Comparison of ENCODE assay signal across 14 cellular contexts in the genomic region with DNA sequence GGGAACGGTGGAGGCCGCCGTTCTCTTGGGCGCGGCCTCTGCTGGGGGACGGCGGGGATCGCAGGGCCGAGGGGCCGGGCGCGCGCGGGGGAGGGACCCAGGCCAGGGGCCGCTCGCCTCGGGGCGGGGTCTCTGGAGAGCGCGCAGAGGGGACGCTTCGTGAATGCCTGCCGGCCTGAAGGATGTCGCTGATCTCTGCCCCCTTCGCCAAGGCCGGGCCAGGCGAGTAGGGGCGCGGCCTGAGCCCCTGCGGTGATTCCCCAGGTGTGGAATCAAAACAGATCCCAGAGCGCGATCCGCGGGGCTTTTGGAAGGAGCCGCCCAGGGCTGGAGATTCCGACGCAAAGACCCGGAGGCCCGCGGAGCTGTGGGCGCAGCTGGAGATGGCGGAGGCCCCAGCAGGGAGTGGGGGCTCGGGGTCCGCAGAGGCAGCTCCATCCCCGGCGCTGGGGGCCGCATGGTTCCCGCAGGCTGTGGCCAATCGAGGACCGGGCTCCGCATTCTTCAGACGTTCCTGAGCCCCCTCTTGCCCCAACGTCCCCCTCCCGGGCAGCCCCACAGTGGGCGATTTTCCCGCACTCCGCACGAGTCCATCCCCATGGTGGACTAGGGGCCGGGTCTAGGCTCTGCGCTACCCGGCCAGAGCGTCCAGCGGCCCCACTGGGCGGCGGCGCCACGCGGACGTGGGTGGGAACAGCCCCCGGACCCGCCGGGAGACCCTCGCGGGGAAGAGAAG.
A peak's percentile ranks its signal among the peaks of the same experiment; 100 is the strongest.
DNase-seq lines count a peak whose midpoint lies in the region; ATAC-seq and TF ChIP-seq lines count a peak whose summit lies in the region.
"Had no signal": no experiment of that assay in that cellular context is flagged by ENCODE, and none has a peak within 500 bp of the region (broad histone marks: within the 10 kb centered on the region; RNA-seq: fewer than 3 reads in every experiment).

No MANE protein-coding gene starts in this region.

- H3K9me3 ChIP-seq in HAP-1 = no peaks in the 10 kb centered on the region
- H3K9me3 ChIP-seq: gastroesophageal sphincter had no signal

- peaks cover 12% of the 10 kb centered on the region for H3K9me3 Mint-ChIP-seq in chondrocyte (ENCODE audit: low read depth)

- H3K4me3 ChIP-seq in HAP-1 (peak overlapping the region; percentile 43), retinal pigment epithelial cell (ENCODE audit: low read length) (peak overlapping the region; percentile 6)
- H3K4me3 ChIP-seq: BLaER1 had no signal

- H3K27me3 ChIP-seq in HAP-1 (ENCODE audit: low read depth) = no peaks in the 10 kb centered on the region
- H3K27me3 ChIP-seq: BLaER1 had no signal

- peaks cover 4% of the 10 kb centered on the region for H3K4me1 Mint-ChIP-seq in chondrocyte (ENCODE audit: low read depth)
- H3K4me1 Mint-ChIP-seq: central memory CD8-positive, alpha-beta T cell had no signal

- H3K4me3 Mint-ChIP-seq in chondrocyte (ENCODE audit: unreplicated experiment) = peak overlapping the region; percentile 41
- H3K4me3 Mint-ChIP-seq: central memory CD8-positive, alpha-beta T cell; naive B cell had no signal

- in situ Hi-C loops in HAP-1 (cut with MboI; ENCODE audit: low sequenced_read_pairs) = no loop called here

- no peaks in the 10 kb centered on the region for H3K36me3 ChIP-seq in HAP-1 (replicated peaks)
- H3K36me3 ChIP-seq: BLaER1, gastroesophageal sphincter had no signal

- no peak for ATAC-seq in HG03432 (IDR thresholded peaks at IDR 0.05; ENCODE audit: unreplicated experiment)
- ATAC-seq: gastroesophageal sphincter had no signal

- peaks cover 4% of the 10 kb centered on the region for H3K4me1 ChIP-seq in HAP-1
- H3K4me1 ChIP-seq: BLaER1 had no signal

- TF ChIP-seq CTCF in chondrocyte (IDR thresholded peaks at IDR 0.05) (no peak), retinal pigment epithelial cell (conservative IDR thresholded peaks at IDR 0.05; ENCODE audit: low read depth, low read length) (no peak)

- H3K36me3 Mint-ChIP-seq in chondrocyte (ENCODE audit: low read depth) = no peaks in the 10 kb centered on the region

- peaks cover 32% of the 10 kb centered on the region for H3K27me3 Mint-ChIP-seq in chondrocyte (ENCODE audit: low read depth)

- H3K27ac Mint-ChIP-seq in chondrocyte (ENCODE audit: unreplicated experiment) = no peak overlapping the region

- DNase-seq in HAP-1 (ENCODE audit: low spot score in 2 of 2) (peak; percentile 46 to 85), chondrocyte (ENCODE audit: low spot score) (no peak), iPS-NIHi7 (ENCODE audit: extremely low spot score) (peak; percentile 93), retinal pigment epithelial cell (ENCODE audit: low read depth) (no peak), hepatic stellate cell (ENCODE audit: low spot score) (no peak), COLO829 (ENCODE audit: low spot score) (no peak)
- no peak for DNase-seq in stimulated activated CD4-positive, alpha-beta T cell treated with anti-CD3 and anti-CD28 coated beads, Interleukin-2, amount 100 ng/mL, for 24 hours
- DNase-seq: naive B cell, NCI-H1105 treated with DMSO at 0.1 percent for 48 hours, T-helper 9 cell had no signal

Comparison
In these comparisons a context has a peak if more than half of its experiments do, and no peak if none do; other contexts are left out.
1. DNase-seq: peak in HAP-1 (2 of 2) and iPS-NIHi7 (single experiment); none in chondrocyte (single experiment), retinal pigment epithelial cell (single experiment), hepatic stellate cell (single experiment), COLO829 (single experiment) and stimulated activated CD4-positive, alpha-beta T cell treated with anti-CD3 and anti-CD28 coated beads, Interleukin-2, amount 100 ng/mL, for 24 hours (0 of 2).